8 cellular contexts compared by ENCODE assay signal in genomic region chrX:56233682-56234081, GRCh38. TPM values are rescaled to one million over a fixed set of nuclear protein-coding genes. Genes with fewer than 3 reads are reported as not detected.
A peak's percentile ranks its signal among the peaks of the same experiment; 100 is the strongest.
DNase-seq lines count a peak whose midpoint lies in the region; ATAC-seq, FAIRE-seq and TF ChIP-seq lines count a peak whose summit lies in the region.

No MANE protein-coding gene starts in this region.

- H3K9me1 ChIP-seq in keratinocyte (ENCODE audit: control insufficient read depth, extremely low read depth, insufficient read depth, low read length), result no peaks in the 10 kb centered on the region

- H3K4me2 ChIP-seq in keratinocyte (ENCODE audit: control insufficient read depth, extremely low read depth, insufficient read depth, low read depth, low read length), result peak overlapping the region; percentile 61

- H3K27ac ChIP-seq in keratinocyte (ENCODE audit: control insufficient read depth, insufficient read depth, low read length), result no peak overlapping the region
- H3K27ac ChIP-seq in suprapubic skin, result peak overlapping the region; percentile 87

- H4K20me1 ChIP-seq in keratinocyte (ENCODE audit: control insufficient read depth, extremely low read depth, insufficient read depth, low read length), result no peaks in the 10 kb centered on the region

- ATAC-seq in GM19023 (IDR thresholded peaks at IDR 0.05; ENCODE audit: unreplicated experiment) (peak; percentile 81), HG03175 (IDR thresholded peaks at IDR 0.05; ENCODE audit: unreplicated experiment) (peak; percentile 87)

- H3K4me1 ChIP-seq in keratinocyte (ENCODE audit: control insufficient read depth, extremely low read depth, insufficient read depth, low read length) (peaks cover 3% of the 10 kb centered on the region), suprapubic skin (peaks cover 36% of the 10 kb centered on the region), BE2C (no peaks in the 10 kb centered on the region)

- peak; percentile 43 for FAIRE-seq in keratinocyte (lab: Jason Lieb, UNC)

- H3K79me2 ChIP-seq in keratinocyte (ENCODE audit: control insufficient read depth, insufficient read depth, low read length), result no peaks in the 10 kb centered on the region

- in situ Hi-C loops in T47D (cut with HindIII; ENCODE audit: low pct_unique_long_range_greater_than_20kb, low sequenced_read_pairs), result no loop called here

- 15% methylated on average over 8 of the region's 8 CpGs for WGBS in suprapubic skin

- H3K9me3 ChIP-seq in keratinocyte (ENCODE audit: control insufficient read depth, low read depth, low read length) (no peaks in the 10 kb centered on the region), suprapubic skin (no peaks in the 10 kb centered on the region), BE2C (no peaks in the 10 kb centered on the region)

- TF ChIP-seq POLR2A in suprapubic skin (IDR thresholded peaks at IDR 0.05), result no peak

- H3K27me3 ChIP-seq in keratinocyte (ENCODE audit: control insufficient read depth, extremely low read depth, insufficient read depth, low read length) (no peaks in the 10 kb centered on the region), suprapubic skin (no peaks in the 10 kb centered on the region), BE2C (no peaks in the 10 kb centered on the region)

- H2AFZ ChIP-seq in keratinocyte (ENCODE audit: control insufficient read depth, low read length), result peak overlapping the region; percentile 1

- DNase-seq in AG20443 (ENCODE audit: low spot score), result peak; percentile 60
- peak; percentile 34 to 95 for DNase-seq in T47D (ENCODE audit: low read depth in 1 of 2, low spot score in 1 of 2)
- DNase-seq in keratinocyte (ENCODE audit: low read depth, low spot score), result peak; percentile 15
- DNase-seq in suprapubic skin (ENCODE audit: low spot score in 2 of 2), result peak; percentile 66 to 79
- no peak for DNase-seq in BE2C
- no peak for DNase-seq in HCEC 1CT

- dilution Hi-C loops in keratinocyte (cut with MboI; ENCODE audit: extremely low pct_ligation_motif_present, low sequenced_read_pairs), result no loop called here

- H3K4me3 ChIP-seq in keratinocyte (ENCODE audit: control insufficient read depth in 2 of 3, extremely low read depth in 1 of 3, insufficient read depth in 2 of 3, low read depth in 1 of 3, low read length in 3 of 3) (peak overlapping the region; percentile 41 to 62 (median 57)), suprapubic skin (peak overlapping the region; percentile 55), BE2C (ENCODE audit: low read depth, low read length) (no peak overlapping the region)

- H3K36me3 ChIP-seq in keratinocyte (ENCODE audit: control insufficient read depth in 2 of 2, extremely low read depth in 1 of 2, insufficient read depth in 2 of 2, low read length in 2 of 2) (peaks cover 0 to 1% of the 10 kb centered on the region in 2 experiments), suprapubic skin (no peaks in the 10 kb centered on the region), BE2C (no peaks in the 10 kb centered on the region)

- peak in 1 of 3 experiments; percentile 19 for TF ChIP-seq CTCF in keratinocyte (optimal IDR thresholded peaks at IDR 0.05 in 1 of 3, IDR thresholded peaks at IDR 0.05 in 1 of 3, conservative IDR thresholded peaks at IDR 0.05 in 1 of 3; ENCODE audit: extremely low read depth in 1 of 3, insufficient read depth in 2 of 3, low read length in 3 of 3)
- no peak for TF ChIP-seq CTCF in suprapubic skin (IDR thresholded peaks at IDR 0.05)
- no peak for TF ChIP-seq CTCF in BE2C (IDR thresholded peaks at IDR 0.05; ENCODE audit: low read depth, low read length)

- H3K9ac ChIP-seq in keratinocyte (ENCODE audit: control insufficient read depth, extremely low read depth, insufficient read depth, low read length), result peak overlapping the region; percentile 55

- TF ChIP-seq EP300 in suprapubic skin (IDR thresholded peaks at IDR 0.05), result no peak

RNA-seq across cellular contexts. Expression of gene KLF8, which starts 1.5 kb away (rescaled TPM):
- 14.3 to 24.7 TPM (median 17.0 TPM) in 3 replicates for polyA plus RNA-seq in keratinocyte
- polyA plus RNA-seq in keratinocyte (2011; ENCODE audit: low read depth), result 5.6 TPM
- 11.2 and 14.7 TPM in 2 replicates for polyA plus RNA-seq in keratinocyte (2011; cell fraction: cytosol; rRNA removed)
- polyA plus RNA-seq in keratinocyte (2011; cell fraction: nucleus; rRNA removed), result 63.6 and 72.5 TPM in 2 replicates
- polyA plus RNA-seq in keratinocyte (2012; ENCODE audit: low replicate concordance), result 6.1 and 6.3 TPM in 2 replicates
- polyA minus RNA-seq in keratinocyte, result 16.3 to 41.4 TPM (median 37.7 TPM) in 3 replicates
- 16.1 TPM for polyA minus RNA-seq in keratinocyte (2011; cell fraction: cytosol; rRNA and poly(A)+ RNA removed)
- polyA minus RNA-seq in keratinocyte (2011; cell fraction: nucleus; rRNA and poly(A)+ RNA removed), result 18.7 and 33.5 TPM in 2 replicates
- 100 to 1,000 TPM in 1 of 4 donors, 10 to 100 TPM in 3; 52.9 to 181 (median 57.0) TPM for total RNA-seq in suprapubic skin
- polyA plus RNA-seq in BE2C (2012; ENCODE audit: insufficient read depth, insufficient read length, low read depth), result 0.40 TPM

Comparison
In these comparisons a context has a peak if more than half of its experiments do, and no peak if none do; other contexts are left out.
1. DNase-seq: peak in AG20443 (single experiment), T47D (2 of 2), keratinocyte (single experiment) and suprapubic skin (2 of 2); none in BE2C (single experiment) and HCEC 1CT (single experiment).